27 cellular contexts compared by ENCODE assay signal in the genomic region with DNA sequence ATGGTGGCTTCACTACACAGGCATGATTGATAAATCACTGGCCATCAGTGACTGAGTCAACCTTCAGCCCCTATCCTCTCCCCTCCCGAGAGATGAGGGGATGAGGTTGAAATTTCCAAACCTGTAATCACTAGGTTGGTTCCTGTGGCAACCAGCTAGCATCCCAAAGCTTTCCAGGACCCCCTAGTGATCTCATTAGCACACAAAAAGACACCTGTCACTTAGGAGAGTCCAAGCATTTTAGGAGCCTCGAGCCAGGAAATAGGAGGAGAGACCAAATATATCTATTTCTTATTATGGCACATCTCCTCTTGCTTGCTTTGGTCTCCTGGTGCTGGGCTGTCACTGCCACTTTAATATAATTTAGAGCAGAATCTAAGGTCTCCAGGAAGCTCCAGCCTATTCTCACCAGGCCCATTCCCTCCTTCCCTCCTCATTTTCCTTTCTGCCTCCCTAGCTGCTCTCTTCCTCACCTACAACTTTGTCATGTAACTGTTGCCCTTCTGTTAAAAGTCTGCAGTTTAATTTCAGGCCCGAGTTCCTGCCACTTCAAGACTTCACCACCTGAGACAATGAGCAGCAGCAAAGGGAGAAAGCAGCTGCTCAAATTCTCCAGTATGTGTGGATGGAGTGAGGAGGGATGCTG. TPM values are rescaled to one million over a fixed set of nuclear protein-coding genes. Genes with fewer than 3 reads are reported as not detected.
A peak's percentile ranks its signal among the peaks of the same experiment; 100 is the strongest.
DNase-seq lines count a peak whose midpoint lies in the region; ATAC-seq and TF ChIP-seq lines count a peak whose summit lies in the region.
"Had no signal": no experiment of that assay in that cellular context is flagged by ENCODE, and none has a peak within 500 bp of the region (broad histone marks: within the 10 kb centered on the region; RNA-seq: fewer than 3 reads in every experiment).

No MANE protein-coding gene starts in this region.

- H3K9me3 Mint-ChIP-seq in H9, result peaks cover 0 to 4% of the 10 kb centered on the region in 2 experiments; a peak in 3 of 5 replicates
- H3K9me3 Mint-ChIP-seq in nephron progenitor cell, result peaks cover 11% of the 10 kb centered on the region
- H3K9me3 Mint-ChIP-seq: stimulated activated memory B cell treated with anti-CD40 and anti-IgM and Interleukin-4, amounts not matched to agents 10 μg/mL and 1 μg/mL and 100 μg/mL, for 72 hours; T-helper 1 cell treated with Interleukin-12 subunit alpha and Interleukin-12 subunit beta and Interleukin-4 antibody, amounts not matched to agents 30 μg/mL and 1 μg/mL, for 36 hours had no signal

- H4K91ac ChIP-seq in H9 (ENCODE audit: insufficient read length, low read depth, low read length), result no peak overlapping the region

- H3K9ac ChIP-seq in H9 (ENCODE audit: extremely low read depth, insufficient read length, low read length), result no peak overlapping the region
- H3K9ac ChIP-seq: GM23248, SK-N-SH had no signal

- H3K4me1 ChIP-seq in H9 (ENCODE audit: insufficient read depth, low read length), result no peaks in the 10 kb centered on the region
- no peaks in the 10 kb centered on the region for H3K4me1 ChIP-seq in gastrocnemius medialis
- no peaks in the 10 kb centered on the region for H3K4me1 ChIP-seq in HAP-1
- H3K4me1 ChIP-seq: colonic mucosa, heart left ventricle, left lung, psoas muscle, sigmoid colon, upper lobe of left lung had no signal

- no peak overlapping the region for H3K4ac ChIP-seq in H9 (ENCODE audit: low read depth, low read length)

- H3K23me2 ChIP-seq in H9 (ENCODE audit: insufficient read length, low read depth, low read length, poor library complexity, severe bottlenecking), result no peaks in the 10 kb centered on the region

- H3K27ac Mint-ChIP-seq in H9, result peak overlapping the region; percentile 2 to 84 (median 55); a peak in 5 of 7 replicates
- H3K27ac Mint-ChIP-seq in nephron progenitor cell, result peak overlapping the region; percentile 7
- H3K27ac Mint-ChIP-seq: activated naive CD4-positive, alpha-beta T cell treated with anti-CD3 and anti-CD28 coated beads, Interleukin-2, amount 10 ng/mL, durations not matched to agents 7 days and 5 days; stimulated activated memory B cell treated with anti-CD40 and anti-IgM and Interleukin-4, amounts not matched to agents 10 μg/mL and 1 μg/mL and 100 μg/mL, for 72 hours; T-helper 1 cell treated with Interleukin-12 subunit alpha and Interleukin-12 subunit beta and Interleukin-4 antibody, amounts not matched to agents 30 μg/mL and 1 μg/mL, for 36 hours had no signal

- H2AK5ac ChIP-seq in H9 (ENCODE audit: insufficient read length, low read length), result no peak overlapping the region

- peak overlapping the region; percentile 45 for H3K18ac ChIP-seq in H9 (ENCODE audit: insufficient read length, low read depth, low read length)

- H3K27me3 Mint-ChIP-seq in H9 (ENCODE audit: low read depth), result no peaks in the 10 kb centered on the region
- H3K27me3 Mint-ChIP-seq in nephron progenitor cell (ENCODE audit: low read depth, poor library complexity), result no peaks in the 10 kb centered on the region
- H3K27me3 Mint-ChIP-seq: activated naive CD4-positive, alpha-beta T cell treated with anti-CD3 and anti-CD28 coated beads, Interleukin-2, amount 10 ng/mL, durations not matched to agents 7 days and 5 days; stimulated activated memory B cell treated with anti-CD40 and anti-IgM and Interleukin-4, amounts not matched to agents 10 μg/mL and 1 μg/mL and 100 μg/mL, for 72 hours had no signal

- H3K79me1 ChIP-seq in H9 (ENCODE audit: insufficient read depth, low read depth, low read length, poor library complexity, severe bottlenecking), result no peaks in the 10 kb centered on the region

- intact Hi-C loops in gastrocnemius medialis (cut with DNase I; ENCODE audit: low total_unique reads), result no loop called here

- H3T11ph ChIP-seq in H9 (ENCODE audit: low read length), result peak overlapping the region; percentile 38

- no peak overlapping the region for H2BK120ac ChIP-seq in H9 (ENCODE audit: low read depth, low read length, poor library complexity, severe bottlenecking)

- no peaks in the 10 kb centered on the region for H4K20me1 ChIP-seq in H9 (ENCODE audit: control insufficient read depth, insufficient read depth, insufficient read length)

- no peak for ATAC-seq in gastrocnemius medialis
- no peak for ATAC-seq in HG03565 (IDR thresholded peaks at IDR 0.05; ENCODE audit: unreplicated experiment)
- ATAC-seq: activated CD4-positive, CD25-positive, alpha-beta regulatory T cell treated with anti-CD3 and anti-CD28 coated beads, Interleukin-2, amount 50 U/mL, for 24 hours; heart left ventricle; left lung; psoas muscle; stimulated activated memory B cell treated with anti-CD40 and anti-IgM and Interleukin-4, amounts not matched to agents 10 μg/mL and 1 μg/mL and 100 μg/mL, for 72 hours had no signal

- WGBS in H9 (ENCODE audit: extremely low coverage, insufficient read length, low lambda C conversion rate), result no CpG with 5 or more reads among the region's 3 CpGs

- H2AFZ ChIP-seq in H9 (ENCODE audit: low read length), result no peak overlapping the region
- H2AFZ ChIP-seq: GM23248 had no signal

- H3K36me3 Mint-ChIP-seq in H9 (ENCODE audit: insufficient read depth in 1 of 3, low read depth in 3 of 3) (peaks cover 0 to 4% (median 2%) of the 10 kb centered on the region in 3 experiments; a peak in 3 of 7 replicates), nephron progenitor cell (ENCODE audit: low read depth) (no peaks in the 10 kb centered on the region)
- H3K36me3 Mint-ChIP-seq: activated naive CD4-positive, alpha-beta T cell treated with anti-CD3 and anti-CD28 coated beads, Interleukin-2, amount 10 ng/mL, durations not matched to agents 7 days and 5 days; stimulated activated memory B cell treated with anti-CD40 and anti-IgM and Interleukin-4, amounts not matched to agents 10 μg/mL and 1 μg/mL and 100 μg/mL, for 72 hours had no signal

- H3K4me3 Mint-ChIP-seq in H9 (no peak overlapping the region; a peak in 1 of 5 replicates), nephron progenitor cell (no peak overlapping the region)
- H3K4me3 Mint-ChIP-seq: activated naive CD4-positive, alpha-beta T cell treated with anti-CD3 and anti-CD28 coated beads, Interleukin-2, amount 10 ng/mL, durations not matched to agents 7 days and 5 days; stimulated activated memory B cell treated with anti-CD40 and anti-IgM and Interleukin-4, amounts not matched to agents 10 μg/mL and 1 μg/mL and 100 μg/mL, for 72 hours; T-helper 1 cell treated with Interleukin-12 subunit alpha and Interleukin-12 subunit beta and Interleukin-4 antibody, amounts not matched to agents 30 μg/mL and 1 μg/mL, for 36 hours had no signal

- no peaks in the 10 kb centered on the region for H3K79me2 ChIP-seq in H9 (ENCODE audit: insufficient read depth, low read length)

- H4K5ac ChIP-seq in H9 (ENCODE audit: insufficient read length, low read depth, low read length), result no peak overlapping the region

- H2BK20ac ChIP-seq in H9 (ENCODE audit: low read depth, low read length, poor library complexity, severe bottlenecking), result no peak overlapping the region

- no peak overlapping the region for H2BK15ac ChIP-seq in H9 (ENCODE audit: low read depth, low read length)

- no peak overlapping the region for H3K14ac ChIP-seq in H9 (ENCODE audit: insufficient read depth, low read length)

- H3K36me3 ChIP-seq in gastrocnemius medialis (no peaks in the 10 kb centered on the region), HAP-1 (replicated peaks) (no peaks in the 10 kb centered on the region)
- H3K36me3 ChIP-seq: colonic mucosa, heart left ventricle, left lung, sigmoid colon, upper lobe of left lung had no signal

- H3K4me2 ChIP-seq in H9 (ENCODE audit: insufficient read depth, insufficient read length, low read length), result no peak overlapping the region
- H3K4me2 ChIP-seq: SK-N-SH had no signal

- no peak overlapping the region for H3K56ac ChIP-seq in H9 (ENCODE audit: insufficient read length, low read depth, low read length)

- DNase-seq in H9, result peak; percentile 51
- DNase-seq in NCI-H2227 (lab: John Stamatoyannopoulos, UW; ENCODE audit: unreplicated experiment), result peak; percentile 56
- DNase-seq in cerebellum (ENCODE audit: low spot score), result peak; percentile 45
- no peak for DNase-seq in nephron progenitor cell
- no peak for DNase-seq in gastrocnemius medialis
- DNase-seq in HAP-1 (ENCODE audit: low spot score in 2 of 2), result no peak
- DNase-seq: activated CD4-positive, alpha-beta T cell treated with anti-CD3 and anti-CD28 coated beads, Interleukin-2, amount 50 U/mL, for 48 hours; activated naive CD4-positive, alpha-beta T cell treated with anti-CD3 and anti-CD28 coated beads, Interleukin-2, amount 10 ng/mL, durations not matched to agents 7 days and 5 days; Calu3; colonic mucosa; effector CD8-positive, alpha-beta T cell; GM23248; heart left ventricle; left lung; mesenchymal stem cell; MV-4-11; NCI-H2029 treated with DMSO at 0.1 percent for 48 hours; psoas muscle; sigmoid colon; SK-N-SH; stimulated activated CD4-positive, alpha-beta T cell treated with anti-CD3 and anti-CD28 coated beads, Interleukin-4, amount 100 ng/mL, for 4 hours; upper lobe of left lung had no signal

- H3K27me3 ChIP-seq in H9 (ENCODE audit: insufficient read depth, low read length) (no peaks in the 10 kb centered on the region), gastrocnemius medialis (no peaks in the 10 kb centered on the region), HAP-1 (ENCODE audit: low read depth) (no peaks in the 10 kb centered on the region)
- H3K27me3 ChIP-seq: colonic mucosa, heart left ventricle, left lung, sigmoid colon, upper lobe of left lung had no signal

- H3K4me3 ChIP-seq in gastrocnemius medialis (no peak overlapping the region), HAP-1 (no peak overlapping the region)
- H3K4me3 ChIP-seq: colonic mucosa, GM23248, heart left ventricle, left lung, psoas muscle, sigmoid colon, upper lobe of left lung had no signal

- H2BK12ac ChIP-seq in H9 (ENCODE audit: insufficient read length, low read depth, low read length), result no peak overlapping the region

- H4K8ac ChIP-seq in H9 (replicated peaks; ENCODE audit: insufficient read length, low read depth, low read length), result no peak overlapping the region

- no peaks in the 10 kb centered on the region for H3K9me3 ChIP-seq in H9 (ENCODE audit: control insufficient read depth, low read depth, low read length)
- no peaks in the 10 kb centered on the region for H3K9me3 ChIP-seq in gastrocnemius medialis
- no peaks in the 10 kb centered on the region for H3K9me3 ChIP-seq in HAP-1
- H3K9me3 ChIP-seq: colonic mucosa, psoas muscle, sigmoid colon, SK-N-SH, upper lobe of left lung had no signal

- in situ Hi-C loops in gastrocnemius medialis (cut with MboI; ENCODE audit: low sequenced_read_pairs in 4 of 4) (no loop called here), HAP-1 (cut with MboI; ENCODE audit: low sequenced_read_pairs) (no loop called here)

- TF ChIP-seq POLR2A in gastrocnemius medialis (IDR thresholded peaks at IDR 0.05), result no peak

- peaks cover 22 to 24% of the 10 kb centered on the region in 2 experiments for H3K4me1 Mint-ChIP-seq in H9
- H3K4me1 Mint-ChIP-seq in nephron progenitor cell, result peaks cover 5% of the 10 kb centered on the region
- H3K4me1 Mint-ChIP-seq: activated naive CD4-positive, alpha-beta T cell treated with anti-CD3 and anti-CD28 coated beads, Interleukin-2, amount 10 ng/mL, durations not matched to agents 7 days and 5 days; stimulated activated memory B cell treated with anti-CD40 and anti-IgM and Interleukin-4, amounts not matched to agents 10 μg/mL and 1 μg/mL and 100 μg/mL, for 72 hours had no signal

- no peak overlapping the region for H3K23ac ChIP-seq in H9 (ENCODE audit: insufficient read length, low read depth, low read length)

- TF ChIP-seq CTCF in H9 (conservative IDR thresholded peaks at IDR 0.05) (no peak), nephron progenitor cell (IDR thresholded peaks at IDR 0.05) (no peak), gastrocnemius medialis (IDR thresholded peaks at IDR 0.05 in 4 of 5, conservative IDR thresholded peaks at IDR 0.05 in 1 of 5) (no peak)

- no peak overlapping the region for H2BK5ac ChIP-seq in H9 (ENCODE audit: insufficient read length, low read length)

- no peak overlapping the region for H3K27ac ChIP-seq in H9 (ENCODE audit: insufficient read length, low read depth, low read length)
- no peak overlapping the region for H3K27ac ChIP-seq in gastrocnemius medialis
- H3K27ac ChIP-seq: C4-2B, colonic mucosa, GM23248, heart left ventricle, left lung, psoas muscle, sigmoid colon, upper lobe of left lung had no signal

RNA-seq across cellular contexts. Expression of a gene that starts 33.2 kb away (rescaled TPM):
- total RNA-seq in H9 (2021) (36.9 and 44.0 TPM in 2 replicates), cerebellum (85.8 TPM), gastrocnemius medialis (10 to 100 TPM in 2 of 4 donors, 1 to 10 TPM in 2; 4.9 to 11.0 (median 9.2) TPM)

Comparison
In these comparisons a context has a peak if more than half of its experiments do, and no peak if none do; other contexts are left out.
1. DNase-seq: peak in H9 (single experiment), NCI-H2227 (single experiment) and cerebellum (single experiment); none in nephron progenitor cell (single experiment), gastrocnemius medialis (0 of 2) and HAP-1 (0 of 2).